Comparison of ENCODE assay signal across 1 cellular context in genomic region chr5:108801301-108801700, GRCh38.
TF ChIP-seq lines count a peak whose summit lies in the region.

No MANE protein-coding gene starts in this region.

TF ChIP-seq in IMR-90, 13 proteins besides CTCF, POLR2A, EP300 and RAD21:
- no peak for TF ChIP-seq RFX5 (IDR thresholded peaks at IDR 0.05; ENCODE audit: low read depth, low read length)
- no peak for TF ChIP-seq ELK1 (IDR thresholded peaks at IDR 0.05; ENCODE audit: borderline replicate concordance, low read depth, low read length)
- TF ChIP-seq BHLHE40 (IDR thresholded peaks at IDR 0.05; ENCODE audit: low read depth, low read length) = no peak
- TF ChIP-seq NFE2L2 (IDR thresholded peaks at IDR 0.05; ENCODE audit: low read depth, low read length) = no peak
- no peak for TF ChIP-seq MXI1 (IDR thresholded peaks at IDR 0.05; ENCODE audit: borderline replicate concordance, low read depth, low read length)
- no peak for TF ChIP-seq USF2 (IDR thresholded peaks at IDR 0.05; ENCODE audit: low read depth, low read length)
- no peak for TF ChIP-seq CEBPB (IDR thresholded peaks at IDR 0.05; ENCODE audit: low read depth, low read length)
- no peak for TF ChIP-seq MAFK (IDR thresholded peaks at IDR 0.05; ENCODE audit: low read depth, low read length)
- no peak for TF ChIP-seq SMC3 (IDR thresholded peaks at IDR 0.05; ENCODE audit: low read depth, low read length)
- TF ChIP-seq FOS (IDR thresholded peaks at IDR 0.05; ENCODE audit: low read depth, low read length) = no peak
- no peak for TF ChIP-seq MAZ (IDR thresholded peaks at IDR 0.05; ENCODE audit: borderline replicate concordance, low read depth, low read length)
- TF ChIP-seq RCOR1 (IDR thresholded peaks at IDR 0.05; ENCODE audit: insufficient replicate concordance, low read length) = no peak
- no peak for TF ChIP-seq CHD1 (IDR thresholded peaks at IDR 0.05; ENCODE audit: low read depth, low read length)
